In the genomic region with DNA sequence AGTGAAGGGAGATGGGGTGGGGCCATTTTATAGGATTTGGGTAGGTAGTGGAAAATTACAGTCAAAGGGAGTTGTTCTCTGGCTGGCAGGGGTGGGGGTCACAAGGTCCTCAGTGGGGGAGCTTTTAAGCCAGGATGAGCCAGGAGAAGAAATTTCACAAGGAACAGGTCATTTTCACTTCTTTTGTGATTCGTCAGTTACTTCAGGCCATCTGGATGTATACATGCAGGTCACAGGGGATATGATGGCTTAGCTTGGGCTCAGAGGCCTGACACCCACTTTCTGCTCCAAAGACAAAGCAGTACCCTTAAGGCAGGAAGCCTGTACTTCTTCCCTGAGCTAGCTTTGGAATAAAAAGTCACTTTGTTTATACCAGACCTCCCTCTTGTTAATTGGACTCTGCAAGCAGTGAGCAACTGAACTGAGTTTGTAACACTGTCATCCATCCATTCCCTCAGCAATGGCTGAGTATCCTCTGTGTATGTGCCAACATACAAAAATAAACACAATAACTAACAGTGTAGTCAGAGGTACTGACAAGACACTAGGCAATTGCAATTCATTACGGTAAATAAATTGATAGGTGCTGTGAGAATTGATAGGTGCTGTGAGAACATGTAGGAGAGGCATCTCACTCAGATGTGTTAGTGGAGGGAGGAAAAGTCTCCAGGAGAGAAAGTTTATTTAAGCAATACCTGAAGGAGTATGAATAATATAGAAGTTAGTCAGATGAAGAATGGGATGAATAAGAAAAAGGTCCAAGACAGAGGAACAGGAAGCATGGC, we compare ENCODE assay signal across 1 cellular context.
TF ChIP-seq lines count a peak whose summit lies in the region.

No MANE protein-coding gene starts in this region.

TF ChIP-seq in GM23338, 12 proteins besides CTCF, POLR2A, EP300 and RAD21:
- TF ChIP-seq POLR2AphosphoS5 (IDR thresholded peaks at IDR 0.05; ENCODE audit: low read depth), result no peak
- TF ChIP-seq STAT1 (IDR thresholded peaks at IDR 0.05; ENCODE audit: unreplicated experiment), result no peak
- no peak for TF ChIP-seq CREB1 (CRISPR knock-in tag; IDR thresholded peaks at IDR 0.05; ENCODE audit: low read depth)
- TF ChIP-seq NANOG (IDR thresholded peaks at IDR 0.05; ENCODE audit: borderline replicate concordance), result no peak
- TF ChIP-seq, protein P1, sequence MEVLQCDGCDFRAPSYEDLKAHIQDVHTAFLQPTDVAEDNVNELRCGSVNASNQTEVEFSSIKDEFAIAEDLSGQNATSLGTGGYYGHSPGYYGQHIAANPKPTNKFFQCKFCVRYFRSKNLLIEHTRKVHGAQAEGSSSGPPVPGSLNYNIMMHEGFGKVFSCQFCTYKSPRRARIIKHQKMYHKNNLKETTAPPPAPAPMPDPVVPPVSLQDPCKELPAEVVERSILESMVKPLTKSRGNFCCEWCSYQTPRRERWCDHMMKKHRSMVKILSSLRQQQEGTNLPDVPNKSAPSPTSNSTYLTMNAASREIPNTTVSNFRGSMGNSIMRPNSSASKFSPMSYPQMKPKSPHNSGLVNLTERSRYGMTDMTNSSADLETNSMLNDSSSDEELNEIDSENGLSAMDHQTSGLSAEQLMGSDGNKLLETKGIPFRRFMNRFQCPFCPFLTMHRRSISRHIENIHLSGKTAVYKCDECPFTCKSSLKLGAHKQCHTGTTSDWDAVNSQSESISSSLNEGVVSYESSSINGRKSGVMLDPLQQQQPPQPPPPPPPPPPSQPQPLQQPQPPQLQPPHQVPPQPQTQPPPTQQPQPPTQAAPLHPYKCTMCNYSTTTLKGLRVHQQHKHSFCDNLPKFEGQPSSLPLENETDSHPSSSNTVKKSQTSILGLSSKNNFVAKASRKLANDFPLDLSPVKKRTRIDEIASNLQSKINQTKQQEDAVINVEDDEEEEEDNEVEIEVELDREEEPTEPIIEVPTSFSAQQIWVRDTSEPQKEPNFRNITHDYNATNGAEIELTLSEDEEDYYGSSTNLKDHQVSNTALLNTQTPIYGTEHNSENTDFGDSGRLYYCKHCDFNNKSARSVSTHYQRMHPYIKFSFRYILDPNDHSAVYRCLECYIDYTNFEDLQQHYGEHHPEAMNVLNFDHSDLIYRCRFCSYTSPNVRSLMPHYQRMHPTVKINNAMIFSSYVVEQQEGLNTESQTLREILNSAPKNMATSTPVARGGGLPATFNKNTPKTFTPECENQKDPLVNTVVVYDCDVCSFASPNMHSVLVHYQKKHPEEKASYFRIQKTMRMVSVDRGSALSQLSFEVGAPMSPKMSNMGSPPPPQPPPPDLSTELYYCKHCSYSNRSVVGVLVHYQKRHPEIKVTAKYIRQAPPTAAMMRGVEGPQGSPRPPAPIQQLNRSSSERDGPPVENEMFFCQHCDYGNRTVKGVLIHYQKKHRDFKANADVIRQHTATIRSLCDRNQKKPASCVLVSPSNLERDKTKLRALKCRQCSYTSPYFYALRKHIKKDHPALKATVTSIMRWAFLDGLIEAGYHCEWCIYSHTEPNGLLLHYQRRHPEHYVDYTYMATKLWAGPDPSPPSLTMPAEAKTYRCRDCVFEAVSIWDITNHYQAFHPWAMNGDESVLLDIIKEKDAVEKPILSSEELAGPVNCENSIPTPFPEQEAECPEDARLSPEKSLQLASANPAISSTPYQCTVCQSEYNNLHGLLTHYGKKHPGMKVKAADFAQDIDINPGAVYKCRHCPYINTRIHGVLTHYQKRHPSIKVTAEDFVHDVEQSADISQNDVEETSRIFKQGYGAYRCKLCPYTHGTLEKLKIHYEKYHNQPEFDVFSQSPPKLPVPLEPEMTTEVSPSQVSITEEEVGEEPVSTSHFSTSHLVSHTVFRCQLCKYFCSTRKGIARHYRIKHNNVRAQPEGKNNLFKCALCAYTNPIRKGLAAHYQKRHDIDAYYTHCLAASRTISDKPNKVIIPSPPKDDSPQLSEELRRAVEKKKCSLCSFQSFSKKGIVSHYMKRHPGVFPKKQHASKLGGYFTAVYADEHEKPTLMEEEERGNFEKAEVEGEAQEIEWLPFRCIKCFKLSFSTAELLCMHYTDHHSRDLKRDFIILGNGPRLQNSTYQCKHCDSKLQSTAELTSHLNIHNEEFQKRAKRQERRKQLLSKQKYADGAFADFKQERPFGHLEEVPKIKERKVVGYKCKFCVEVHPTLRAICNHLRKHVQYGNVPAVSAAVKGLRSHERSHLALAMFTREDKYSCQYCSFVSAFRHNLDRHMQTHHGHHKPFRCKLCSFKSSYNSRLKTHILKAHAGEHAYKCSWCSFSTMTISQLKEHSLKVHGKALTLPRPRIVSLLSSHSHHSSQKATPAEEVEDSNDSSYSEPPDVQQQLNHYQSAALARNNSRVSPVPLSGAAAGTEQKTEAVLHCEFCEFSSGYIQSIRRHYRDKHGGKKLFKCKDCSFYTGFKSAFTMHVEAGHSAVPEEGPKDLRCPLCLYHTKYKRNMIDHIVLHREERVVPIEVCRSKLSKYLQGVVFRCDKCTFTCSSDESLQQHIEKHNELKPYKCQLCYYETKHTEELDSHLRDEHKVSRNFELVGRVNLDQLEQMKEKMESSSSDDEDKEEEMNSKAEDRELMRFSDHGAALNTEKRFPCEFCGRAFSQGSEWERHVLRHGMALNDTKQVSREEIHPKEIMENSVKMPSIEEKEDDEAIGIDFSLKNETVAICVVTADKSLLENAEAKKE (CRISPR knock-in tag; IDR thresholded peaks at IDR 0.05), result no peak
- TF ChIP-seq JUNB (IDR thresholded peaks at IDR 0.05; ENCODE audit: unreplicated experiment), result no peak
- TF ChIP-seq EZH2phosphoT487 (IDR thresholded peaks at IDR 0.05; ENCODE audit: unreplicated experiment), result no peak
- no peak for TF ChIP-seq ZNF331 (CRISPR knock-in tag; IDR thresholded peaks at IDR 0.05; ENCODE audit: low read depth)
- no peak for TF ChIP-seq EZH2 (IDR thresholded peaks at IDR 0.05; ENCODE audit: low read depth, unreplicated experiment)
- TF ChIP-seq, protein P2, sequence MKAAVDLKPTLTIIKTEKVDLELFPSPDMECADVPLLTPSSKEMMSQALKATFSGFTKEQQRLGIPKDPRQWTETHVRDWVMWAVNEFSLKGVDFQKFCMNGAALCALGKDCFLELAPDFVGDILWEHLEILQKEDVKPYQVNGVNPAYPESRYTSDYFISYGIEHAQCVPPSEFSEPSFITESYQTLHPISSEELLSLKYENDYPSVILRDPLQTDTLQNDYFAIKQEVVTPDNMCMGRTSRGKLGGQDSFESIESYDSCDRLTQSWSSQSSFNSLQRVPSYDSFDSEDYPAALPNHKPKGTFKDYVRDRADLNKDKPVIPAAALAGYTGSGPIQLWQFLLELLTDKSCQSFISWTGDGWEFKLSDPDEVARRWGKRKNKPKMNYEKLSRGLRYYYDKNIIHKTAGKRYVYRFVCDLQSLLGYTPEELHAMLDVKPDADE (IDR thresholded peaks at IDR 0.05), result no peak
- TF ChIP-seq, protein P3, sequence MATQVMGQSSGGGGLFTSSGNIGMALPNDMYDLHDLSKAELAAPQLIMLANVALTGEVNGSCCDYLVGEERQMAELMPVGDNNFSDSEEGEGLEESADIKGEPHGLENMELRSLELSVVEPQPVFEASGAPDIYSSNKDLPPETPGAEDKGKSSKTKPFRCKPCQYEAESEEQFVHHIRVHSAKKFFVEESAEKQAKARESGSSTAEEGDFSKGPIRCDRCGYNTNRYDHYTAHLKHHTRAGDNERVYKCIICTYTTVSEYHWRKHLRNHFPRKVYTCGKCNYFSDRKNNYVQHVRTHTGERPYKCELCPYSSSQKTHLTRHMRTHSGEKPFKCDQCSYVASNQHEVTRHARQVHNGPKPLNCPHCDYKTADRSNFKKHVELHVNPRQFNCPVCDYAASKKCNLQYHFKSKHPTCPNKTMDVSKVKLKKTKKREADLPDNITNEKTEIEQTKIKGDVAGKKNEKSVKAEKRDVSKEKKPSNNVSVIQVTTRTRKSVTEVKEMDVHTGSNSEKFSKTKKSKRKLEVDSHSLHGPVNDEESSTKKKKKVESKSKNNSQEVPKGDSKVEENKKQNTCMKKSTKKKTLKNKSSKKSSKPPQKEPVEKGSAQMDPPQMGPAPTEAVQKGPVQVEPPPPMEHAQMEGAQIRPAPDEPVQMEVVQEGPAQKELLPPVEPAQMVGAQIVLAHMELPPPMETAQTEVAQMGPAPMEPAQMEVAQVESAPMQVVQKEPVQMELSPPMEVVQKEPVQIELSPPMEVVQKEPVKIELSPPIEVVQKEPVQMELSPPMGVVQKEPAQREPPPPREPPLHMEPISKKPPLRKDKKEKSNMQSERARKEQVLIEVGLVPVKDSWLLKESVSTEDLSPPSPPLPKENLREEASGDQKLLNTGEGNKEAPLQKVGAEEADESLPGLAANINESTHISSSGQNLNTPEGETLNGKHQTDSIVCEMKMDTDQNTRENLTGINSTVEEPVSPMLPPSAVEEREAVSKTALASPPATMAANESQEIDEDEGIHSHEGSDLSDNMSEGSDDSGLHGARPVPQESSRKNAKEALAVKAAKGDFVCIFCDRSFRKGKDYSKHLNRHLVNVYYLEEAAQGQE (IDR thresholded peaks at IDR 0.05; ENCODE audit: unreplicated experiment), result no peak
- TF ChIP-seq ZNF114 (CRISPR knock-in tag; IDR thresholded peaks at IDR 0.05), result no peak
